Comparison of ENCODE assay signal across 2 cellular contexts in genomic region chr6:11066505-11067347, GRCh38.
A peak's percentile ranks its signal among the peaks of the same experiment; 100 is the strongest.
TF ChIP-seq lines count a peak whose summit lies in the region.

No MANE protein-coding gene starts in this region.

TF ChIP-seq in GM23338, 12 proteins besides CTCF, POLR2A, EP300 and RAD21:
- TF ChIP-seq JUNB (IDR thresholded peaks at IDR 0.05; ENCODE audit: unreplicated experiment) (no peak), NANOG (IDR thresholded peaks at IDR 0.05; ENCODE audit: borderline replicate concordance) (no peak), ZNF114 (CRISPR knock-in tag; IDR thresholded peaks at IDR 0.05) (no peak), EZH2 (IDR thresholded peaks at IDR 0.05; ENCODE audit: low read depth, unreplicated experiment) (no peak), CREB1 (CRISPR knock-in tag; IDR thresholded peaks at IDR 0.05; ENCODE audit: low read depth) (no peak), STAT1 (IDR thresholded peaks at IDR 0.05; ENCODE audit: unreplicated experiment) (no peak), EZH2phosphoT487 (IDR thresholded peaks at IDR 0.05; ENCODE audit: unreplicated experiment) (no peak), POLR2AphosphoS5 (IDR thresholded peaks at IDR 0.05; ENCODE audit: low read depth) (no peak), ETS1 (IDR thresholded peaks at IDR 0.05) (no peak), ZNF331 (CRISPR knock-in tag; IDR thresholded peaks at IDR 0.05; ENCODE audit: low read depth) (no peak), REST (IDR thresholded peaks at IDR 0.05; ENCODE audit: unreplicated experiment) (no peak)
- TF ChIP-seq, protein P1, sequence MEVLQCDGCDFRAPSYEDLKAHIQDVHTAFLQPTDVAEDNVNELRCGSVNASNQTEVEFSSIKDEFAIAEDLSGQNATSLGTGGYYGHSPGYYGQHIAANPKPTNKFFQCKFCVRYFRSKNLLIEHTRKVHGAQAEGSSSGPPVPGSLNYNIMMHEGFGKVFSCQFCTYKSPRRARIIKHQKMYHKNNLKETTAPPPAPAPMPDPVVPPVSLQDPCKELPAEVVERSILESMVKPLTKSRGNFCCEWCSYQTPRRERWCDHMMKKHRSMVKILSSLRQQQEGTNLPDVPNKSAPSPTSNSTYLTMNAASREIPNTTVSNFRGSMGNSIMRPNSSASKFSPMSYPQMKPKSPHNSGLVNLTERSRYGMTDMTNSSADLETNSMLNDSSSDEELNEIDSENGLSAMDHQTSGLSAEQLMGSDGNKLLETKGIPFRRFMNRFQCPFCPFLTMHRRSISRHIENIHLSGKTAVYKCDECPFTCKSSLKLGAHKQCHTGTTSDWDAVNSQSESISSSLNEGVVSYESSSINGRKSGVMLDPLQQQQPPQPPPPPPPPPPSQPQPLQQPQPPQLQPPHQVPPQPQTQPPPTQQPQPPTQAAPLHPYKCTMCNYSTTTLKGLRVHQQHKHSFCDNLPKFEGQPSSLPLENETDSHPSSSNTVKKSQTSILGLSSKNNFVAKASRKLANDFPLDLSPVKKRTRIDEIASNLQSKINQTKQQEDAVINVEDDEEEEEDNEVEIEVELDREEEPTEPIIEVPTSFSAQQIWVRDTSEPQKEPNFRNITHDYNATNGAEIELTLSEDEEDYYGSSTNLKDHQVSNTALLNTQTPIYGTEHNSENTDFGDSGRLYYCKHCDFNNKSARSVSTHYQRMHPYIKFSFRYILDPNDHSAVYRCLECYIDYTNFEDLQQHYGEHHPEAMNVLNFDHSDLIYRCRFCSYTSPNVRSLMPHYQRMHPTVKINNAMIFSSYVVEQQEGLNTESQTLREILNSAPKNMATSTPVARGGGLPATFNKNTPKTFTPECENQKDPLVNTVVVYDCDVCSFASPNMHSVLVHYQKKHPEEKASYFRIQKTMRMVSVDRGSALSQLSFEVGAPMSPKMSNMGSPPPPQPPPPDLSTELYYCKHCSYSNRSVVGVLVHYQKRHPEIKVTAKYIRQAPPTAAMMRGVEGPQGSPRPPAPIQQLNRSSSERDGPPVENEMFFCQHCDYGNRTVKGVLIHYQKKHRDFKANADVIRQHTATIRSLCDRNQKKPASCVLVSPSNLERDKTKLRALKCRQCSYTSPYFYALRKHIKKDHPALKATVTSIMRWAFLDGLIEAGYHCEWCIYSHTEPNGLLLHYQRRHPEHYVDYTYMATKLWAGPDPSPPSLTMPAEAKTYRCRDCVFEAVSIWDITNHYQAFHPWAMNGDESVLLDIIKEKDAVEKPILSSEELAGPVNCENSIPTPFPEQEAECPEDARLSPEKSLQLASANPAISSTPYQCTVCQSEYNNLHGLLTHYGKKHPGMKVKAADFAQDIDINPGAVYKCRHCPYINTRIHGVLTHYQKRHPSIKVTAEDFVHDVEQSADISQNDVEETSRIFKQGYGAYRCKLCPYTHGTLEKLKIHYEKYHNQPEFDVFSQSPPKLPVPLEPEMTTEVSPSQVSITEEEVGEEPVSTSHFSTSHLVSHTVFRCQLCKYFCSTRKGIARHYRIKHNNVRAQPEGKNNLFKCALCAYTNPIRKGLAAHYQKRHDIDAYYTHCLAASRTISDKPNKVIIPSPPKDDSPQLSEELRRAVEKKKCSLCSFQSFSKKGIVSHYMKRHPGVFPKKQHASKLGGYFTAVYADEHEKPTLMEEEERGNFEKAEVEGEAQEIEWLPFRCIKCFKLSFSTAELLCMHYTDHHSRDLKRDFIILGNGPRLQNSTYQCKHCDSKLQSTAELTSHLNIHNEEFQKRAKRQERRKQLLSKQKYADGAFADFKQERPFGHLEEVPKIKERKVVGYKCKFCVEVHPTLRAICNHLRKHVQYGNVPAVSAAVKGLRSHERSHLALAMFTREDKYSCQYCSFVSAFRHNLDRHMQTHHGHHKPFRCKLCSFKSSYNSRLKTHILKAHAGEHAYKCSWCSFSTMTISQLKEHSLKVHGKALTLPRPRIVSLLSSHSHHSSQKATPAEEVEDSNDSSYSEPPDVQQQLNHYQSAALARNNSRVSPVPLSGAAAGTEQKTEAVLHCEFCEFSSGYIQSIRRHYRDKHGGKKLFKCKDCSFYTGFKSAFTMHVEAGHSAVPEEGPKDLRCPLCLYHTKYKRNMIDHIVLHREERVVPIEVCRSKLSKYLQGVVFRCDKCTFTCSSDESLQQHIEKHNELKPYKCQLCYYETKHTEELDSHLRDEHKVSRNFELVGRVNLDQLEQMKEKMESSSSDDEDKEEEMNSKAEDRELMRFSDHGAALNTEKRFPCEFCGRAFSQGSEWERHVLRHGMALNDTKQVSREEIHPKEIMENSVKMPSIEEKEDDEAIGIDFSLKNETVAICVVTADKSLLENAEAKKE (CRISPR knock-in tag; IDR thresholded peaks at IDR 0.05) = no peak
TF ChIP-seq in GM23338: peak in this region for 0.

TF ChIP-seq in HepG2, 621 proteins besides CTCF, POLR2A, EP300 and RAD21 (continues in another document):
- no peak for TF ChIP-seq ZNF510 (CRISPR knock-in tag; IDR thresholded peaks at IDR 0.05; ENCODE audit: low read depth)
- TF ChIP-seq AGO2 (optimal IDR thresholded peaks at IDR 0.05; ENCODE audit: low read depth, low read length) = no peak
- no peak for TF ChIP-seq ZNF768 (CRISPR knock-in tag; IDR thresholded peaks at IDR 0.05)
- TF ChIP-seq ZNF614 (CRISPR knock-in tag; IDR thresholded peaks at IDR 0.05; ENCODE audit: borderline replicate concordance) = peak; percentile 19
- TF ChIP-seq THAP11 (CRISPR knock-in tag; IDR thresholded peaks at IDR 0.05) = no peak; the same call in none of the 2 replicates
- no peak for TF ChIP-seq ZBTB3 (CRISPR knock-in tag; IDR thresholded peaks at IDR 0.05; ENCODE audit: borderline replicate concordance, low read depth)
- no peak for TF ChIP-seq HNRNPH1 (optimal IDR thresholded peaks at IDR 0.05; ENCODE audit: low read depth, low read length)
- peak; percentile 92 for TF ChIP-seq PHF21A (CRISPR knock-in tag; IDR thresholded peaks at IDR 0.05)
- TF ChIP-seq ZNF18 (CRISPR knock-in tag; IDR thresholded peaks at IDR 0.05; ENCODE audit: insufficient replicate concordance) = no peak
- peak; percentile 86 for TF ChIP-seq HOXD1 (CRISPR knock-in tag; IDR thresholded peaks at IDR 0.05)
- no peak for TF ChIP-seq MBNL3 (CRISPR knock-in tag; conservative IDR thresholded peaks at IDR 0.05)
- peak; percentile 47; the same call in 1 of the 2 replicates for TF ChIP-seq ZBTB7A (CRISPR knock-in tag; IDR thresholded peaks at IDR 0.05)
- peak; percentile 90 for TF ChIP-seq TBX2 (CRISPR knock-in tag; IDR thresholded peaks at IDR 0.05; ENCODE audit: borderline replicate concordance)
- TF ChIP-seq ZNF749 (CRISPR knock-in tag; IDR thresholded peaks at IDR 0.05; ENCODE audit: borderline replicate concordance) = no peak
- TF ChIP-seq, protein P2, sequence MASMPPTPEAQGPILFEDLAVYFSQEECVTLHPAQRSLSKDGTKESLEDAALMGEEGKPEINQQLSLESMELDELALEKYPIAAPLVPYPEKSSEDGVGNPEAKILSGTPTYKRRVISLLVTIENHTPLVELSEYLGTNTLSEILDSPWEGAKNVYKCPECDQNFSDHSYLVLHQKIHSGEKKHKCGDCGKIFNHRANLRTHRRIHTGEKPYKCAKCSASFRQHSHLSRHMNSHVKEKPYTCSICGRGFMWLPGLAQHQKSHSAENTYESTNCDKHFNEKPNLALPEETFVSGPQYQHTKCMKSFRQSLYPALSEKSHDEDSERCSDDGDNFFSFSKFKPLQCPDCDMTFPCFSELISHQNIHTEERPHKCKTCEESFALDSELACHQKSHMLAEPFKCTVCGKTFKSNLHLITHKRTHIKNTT (CRISPR knock-in tag; IDR thresholded peaks at IDR 0.05) = 0 out of 2 replicates have a peak, but pooled peaks have one; percentile 26
- TF ChIP-seq AHDC1 (CRISPR knock-in tag; IDR thresholded peaks at IDR 0.05; ENCODE audit: borderline replicate concordance) = peak; percentile 54; the same call in 1 of the 2 replicates
- TF ChIP-seq CBX1 (IDR thresholded peaks at IDR 0.05; ENCODE audit: low read depth) = no peak
- no peak for TF ChIP-seq FOXC1 (CRISPR knock-in tag; IDR thresholded peaks at IDR 0.05; ENCODE audit: borderline replicate concordance)
- TF ChIP-seq AHR (CRISPR knock-in tag; IDR thresholded peaks at IDR 0.05) = no peak
- peak; percentile 63; the same call in 1 of the 2 replicates for TF ChIP-seq SALL1 (CRISPR knock-in tag; IDR thresholded peaks at IDR 0.05)
- no peak; the same call in 1 of the 2 replicates for TF ChIP-seq YEATS2 (CRISPR knock-in tag; IDR thresholded peaks at IDR 0.05; ENCODE audit: borderline replicate concordance)
- no peak for TF ChIP-seq NFKB2 (CRISPR knock-in tag; IDR thresholded peaks at IDR 0.05; ENCODE audit: borderline replicate concordance)
- TF ChIP-seq, protein P3, sequence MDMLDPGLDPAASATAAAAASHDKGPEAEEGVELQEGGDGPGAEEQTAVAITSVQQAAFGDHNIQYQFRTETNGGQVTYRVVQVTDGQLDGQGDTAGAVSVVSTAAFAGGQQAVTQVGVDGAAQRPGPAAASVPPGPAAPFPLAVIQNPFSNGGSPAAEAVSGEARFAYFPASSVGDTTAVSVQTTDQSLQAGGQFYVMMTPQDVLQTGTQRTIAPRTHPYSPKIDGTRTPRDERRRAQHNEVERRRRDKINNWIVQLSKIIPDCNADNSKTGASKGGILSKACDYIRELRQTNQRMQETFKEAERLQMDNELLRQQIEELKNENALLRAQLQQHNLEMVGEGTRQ (IDR thresholded peaks at IDR 0.05; ENCODE audit: low read depth, low read length) = peak; percentile 4; the same call in 1 of the 2 replicates
- TF ChIP-seq, protein P3 (CRISPR knock-in tag; IDR thresholded peaks at IDR 0.05; ENCODE audit: borderline replicate concordance) = peak; percentile 57; the same call in 1 of the 2 replicates
